ENCODE assay signal across 1 cellular context in the genomic region with DNA sequence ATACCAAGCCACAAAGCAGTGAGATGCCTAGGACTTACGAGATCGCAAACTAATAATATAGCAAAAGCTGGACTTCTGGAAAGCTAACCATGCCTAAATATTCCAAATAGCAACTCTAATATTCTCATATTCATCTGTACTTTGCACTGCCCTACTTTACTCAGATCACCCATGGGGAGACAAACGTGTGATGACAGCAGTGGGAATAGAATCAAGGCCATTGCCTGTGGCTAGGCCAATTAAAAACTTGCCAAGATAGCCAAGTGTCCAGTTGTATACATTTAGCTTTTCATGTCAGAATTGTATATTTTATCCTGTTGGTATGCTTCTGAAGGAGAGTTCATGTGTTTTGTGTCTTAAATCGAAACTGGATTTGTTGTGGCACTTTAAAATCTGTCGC.
TF ChIP-seq lines count a peak whose summit lies in the region.

No MANE protein-coding gene starts in this region.

TF ChIP-seq in IMR-90, 13 proteins besides CTCF, POLR2A, EP300 and RAD21 (continued from another document):
- no peak for TF ChIP-seq FOS (IDR thresholded peaks at IDR 0.05; ENCODE audit: low read depth, low read length)
- no peak for TF ChIP-seq CHD1 (IDR thresholded peaks at IDR 0.05; ENCODE audit: low read depth, low read length)
- TF ChIP-seq MAZ (IDR thresholded peaks at IDR 0.05; ENCODE audit: borderline replicate concordance, low read depth, low read length), result no peak
- no peak for TF ChIP-seq CEBPB (IDR thresholded peaks at IDR 0.05; ENCODE audit: low read depth, low read length)
